ENCODE assay signal across 31 cellular contexts in genomic region chr14:83441801-83442200, GRCh38.
"Had no signal": no experiment of that assay in that cellular context is flagged by ENCODE, and none has a peak within 500 bp of the region (broad histone marks: within the 10 kb centered on the region; RNA-seq: fewer than 3 reads in every experiment).

No MANE protein-coding gene starts in this region.

- H3K27me3 ChIP-seq: adrenal gland, body of pancreas, brain microvascular endothelial cell, breast epithelium had no signal

- H3K9me3 ChIP-seq: adrenal gland, body of pancreas, breast epithelium had no signal

- H3K4me1 ChIP-seq: adrenal gland, body of pancreas, breast epithelium had no signal

- FAIRE-seq: astrocyte, TTC549 had no signal

- DNase-seq: activated B cell treated with CpG ODN at 0.5 μM for 24 hours; activated CD4-positive, alpha-beta memory T cell treated with anti-CD3 and anti-CD28 coated beads for 36 hours; activated CD4-positive, alpha-beta T cell treated with anti-CD3 and anti-CD28 coated beads for 4 hours; activated CD4-positive, alpha-beta T cell treated with anti-CD3 and anti-CD28 coated beads, Interleukin-2, amount 10 ng/mL, durations not matched to agents 24 days and 14 days; activated CD4-positive, alpha-beta T cell treated with anti-CD3 and anti-CD28 coated beads, Interleukin-2, amount 50 U/mL, for 1 hour; activated CD4-positive, alpha-beta T cell treated with anti-CD3 and anti-CD28 coated beads, Interleukin-2, amount 50 U/mL, for 4 hours; activated CD4-positive, CD25-positive, alpha-beta regulatory T cell treated with anti-CD3 and anti-CD28 coated beads, Interleukin-2, amount 50 U/mL, for 72 hours; activated CD8-positive, alpha-beta memory T cell treated with anti-CD3 and anti-CD28 coated beads, Interleukin-2, amount 50 U/mL, for 4 hours; activated CD8-positive, alpha-beta T cell treated with anti-CD3 and anti-CD28 coated beads for 36 hours; activated effector memory CD4-positive, alpha-beta T cell treated with anti-CD3 and anti-CD28 coated beads, Interleukin-2, amount 50 U/mL, for 16 hours; activated gamma-delta T cell treated with Interleukin-2 at 50 U/mL for 16 hours; activated naive CD4-positive, alpha-beta T cell; activated naive CD4-positive, alpha-beta T cell treated with anti-CD3 and anti-CD28 coated beads for 36 hours; activated naive CD4-positive, alpha-beta T cell treated with anti-CD3 and anti-CD28 coated beads, Interleukin-2, amount 50 U/mL, for 16 hours; activated naive CD8-positive, alpha-beta T cell treated with anti-CD3 and anti-CD28 coated beads for 36 hours; activated T-cell treated with anti-CD3 and anti-CD28 coated beads for 4 hours; activated T-cell treated with anti-CD3 and anti-CD28 coated beads, Interleukin-2, amount 50 U/mL, for 1 hour; activated T-cell treated with anti-CD3 and anti-CD28 coated beads, Interleukin-2, amount 50 U/mL, for 4 hours; activated T-cell treated with anti-CD3 and anti-CD28 coated beads, Interleukin-2, amount 50 U/mL, for 72 hours; adrenal gland; amniotic stem cell; aorta; body of pancreas; brain microvascular endothelial cell; central memory CD4-positive, alpha-beta T cell; T-helper 2 cell; T-helper 9 cell had no signal

- H3K4me3 ChIP-seq: adrenal gland, body of pancreas, breast epithelium had no signal

- H3K36me3 ChIP-seq: adrenal gland, brain microvascular endothelial cell, breast epithelium had no signal

- H3K27ac ChIP-seq: adrenal gland, body of pancreas, brain microvascular endothelial cell, breast epithelium, VCaP had no signal
